Comparison of ENCODE assay signal across 8 cellular contexts in genomic region chr17:40598928-40599627, GRCh38. TPM values are rescaled to one million over a fixed set of nuclear protein-coding genes. Genes with fewer than 3 reads are reported as not detected.
A peak's percentile ranks its signal among the peaks of the same experiment; 100 is the strongest.
DNase-seq lines count a peak whose midpoint lies in the region; ATAC-seq, FAIRE-seq and TF ChIP-seq lines count a peak whose summit lies in the region.

No MANE protein-coding gene starts in this region.

- peak; percentile 78 for DNase-seq in T-helper 2 cell treated with Interferon-gamma antibody and Interleukin-4, amounts not matched to agents 5 μg/mL and 100 μg/mL, for 36 hours (ENCODE audit: low spot score)
- DNase-seq in ACHN: no peak
- DNase-seq in DMS79 (lab: John Stamatoyannopoulos, UW): no peak
- DNase-seq in D721Med (ENCODE audit: insufficient read length, low spot score): no peak

- FAIRE-seq in D721Med (lab: Jason Lieb, UNC): no peak

- peaks cover 75% of the 10 kb centered on the region for H3K4me1 Mint-ChIP-seq in T-helper 2 cell treated with Interferon-gamma antibody and Interleukin-4, amounts not matched to agents 5 μg/mL and 100 μg/mL, for 36 hours (ENCODE audit: low read depth)

- peak overlapping the region; percentile 17 for H3K27ac ChIP-seq in duodenal mucosa (ENCODE audit: low read depth, low read length)
- H3K27ac ChIP-seq in skeletal muscle tissue (ENCODE audit: low read depth, low read length): peak overlapping the region; percentile 75

- H3K9me3 ChIP-seq in duodenal mucosa (ENCODE audit: control insufficient read depth in 1 of 2, low read length in 2 of 2) (no peaks in the 10 kb centered on the region), skeletal muscle tissue (ENCODE audit: control insufficient read depth in 3 of 3, low read length in 3 of 3) (no peaks in the 10 kb centered on the region)

- H3K27me3 ChIP-seq in duodenal mucosa (ENCODE audit: control insufficient read depth in 1 of 2, insufficient read depth in 2 of 2, low read length in 2 of 2): no peaks in the 10 kb centered on the region
- no peaks in the 10 kb centered on the region for H3K27me3 ChIP-seq in skeletal muscle tissue (ENCODE audit: control insufficient read depth in 3 of 3, insufficient read depth in 3 of 3, low read length in 3 of 3)

- H3K4me3 ChIP-seq in duodenal mucosa (ENCODE audit: low read depth in 1 of 2, low read length in 2 of 2) (peak overlapping the region in 1 of 2 donors; percentile 1), skeletal muscle tissue (ENCODE audit: low read length in 3 of 3) (no peak overlapping the region)

- H3K27ac Mint-ChIP-seq in T-helper 2 cell treated with Interferon-gamma antibody and Interleukin-4, amounts not matched to agents 5 μg/mL and 100 μg/mL, for 36 hours: peak overlapping the region; percentile 99

- H3K4me1 ChIP-seq in duodenal mucosa (ENCODE audit: control insufficient read depth in 1 of 2, insufficient read depth in 2 of 2, low read length in 2 of 2) (peaks cover 5 to 8% of the 10 kb centered on the region in 2 donors), skeletal muscle tissue (ENCODE audit: control insufficient read depth in 3 of 3, insufficient read depth in 3 of 3, low read length in 3 of 3) (no peaks in the 10 kb centered on the region)

- peak overlapping the region; percentile 72 for H3K4me3 Mint-ChIP-seq in T-helper 2 cell treated with Interferon-gamma antibody and Interleukin-4, amounts not matched to agents 5 μg/mL and 100 μg/mL, for 36 hours

- H3K36me3 ChIP-seq in duodenal mucosa (ENCODE audit: control insufficient read depth in 1 of 2, insufficient read depth in 2 of 2, low read length in 2 of 2) (no peaks in the 10 kb centered on the region), skeletal muscle tissue (ENCODE audit: control insufficient read depth in 3 of 3, insufficient read depth in 3 of 3, low read length in 3 of 3) (no peaks in the 10 kb centered on the region)

- peaks cover 8% of the 10 kb centered on the region for H3K36me3 Mint-ChIP-seq in T-helper 2 cell treated with Interferon-gamma antibody and Interleukin-4, amounts not matched to agents 5 μg/mL and 100 μg/mL, for 36 hours (ENCODE audit: low read depth)

- peaks cover 6% of the 10 kb centered on the region for H3K9me3 Mint-ChIP-seq in T-helper 2 cell treated with Interferon-gamma antibody and Interleukin-4, amounts not matched to agents 5 μg/mL and 100 μg/mL, for 36 hours

- ATAC-seq in GM18520 (IDR thresholded peaks at IDR 0.05; ENCODE audit: unreplicated experiment): peak; percentile 41
- ATAC-seq in HG02970 (IDR thresholded peaks at IDR 0.05; ENCODE audit: low FRiP score, unreplicated experiment): peak; percentile 62

- no peak overlapping the region for H3K9ac ChIP-seq in duodenal mucosa (ENCODE audit: low read depth in 1 of 2, low read length in 2 of 2)
- no peak overlapping the region for H3K9ac ChIP-seq in skeletal muscle tissue (ENCODE audit: low read depth in 1 of 3, low read length in 3 of 3)

- TF ChIP-seq CTCF in D721Med (IDR thresholded peaks at IDR 0.05; ENCODE audit: insufficient read depth, missing control alignments): no peak

- H3K27me3 Mint-ChIP-seq in T-helper 2 cell treated with Interferon-gamma antibody and Interleukin-4, amounts not matched to agents 5 μg/mL and 100 μg/mL, for 36 hours (ENCODE audit: low read depth): no peaks in the 10 kb centered on the region

- in situ Hi-C loops in ACHN (cut with HindIII; ENCODE audit: low pct_ligation_motif_present, low pct_unique_long_range_greater_than_20kb, low sequenced_read_pairs): no loop called here

RNA-seq across cellular contexts. Expression of gene CCR7, which starts 33.8 kb away (rescaled TPM):
- 1.0 TPM for total RNA-seq in skeletal muscle tissue

RNA-seq across cellular contexts. Expression of gene SMARCE1, which starts 48.5 kb away (rescaled TPM):
- total RNA-seq in skeletal muscle tissue: 66.3 TPM
